In the genomic region with DNA sequence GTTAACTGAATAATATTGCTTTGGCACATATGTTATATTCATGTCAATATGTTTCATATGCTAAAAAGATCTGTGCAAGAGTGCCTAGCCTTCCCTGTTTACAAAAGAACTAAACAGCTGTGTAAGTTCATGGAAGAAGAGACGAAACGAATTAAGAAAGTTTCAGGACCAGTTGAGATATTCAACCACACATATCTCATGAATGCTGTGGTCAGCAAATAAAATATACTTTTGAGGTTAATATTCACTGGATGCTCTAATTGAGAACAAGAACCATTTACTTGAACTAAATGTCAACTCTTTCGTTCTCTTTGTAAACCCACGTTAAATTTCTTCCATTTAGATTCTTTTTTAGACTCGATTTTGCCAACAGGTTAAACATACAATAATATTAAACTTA, we compare ENCODE assay signal across 27 cellular contexts.
"Had no signal": no experiment of that assay in that cellular context is flagged by ENCODE, and none has a peak within 500 bp of the region (broad histone marks: within the 10 kb centered on the region; RNA-seq: fewer than 3 reads in every experiment).

No MANE protein-coding gene starts in this region.

- H3K27ac ChIP-seq: left lung, lower lobe of right lung, pancreas, prostate gland, sigmoid colon, spleen, suprapubic skin, thoracic aorta, tibial artery, upper lobe of right lung had no signal

- H3K27me3 ChIP-seq: left lung, pancreas, sigmoid colon, spleen, suprapubic skin, tibial artery, upper lobe of right lung had no signal

- H3K9me3 ChIP-seq: left lung, lower lobe of right lung, pancreas, prostate gland, sigmoid colon, spleen, suprapubic skin, thoracic aorta, tibial artery, upper lobe of right lung had no signal

- DNase-seq: hypothalamus; immature natural killer cell; kidney; left colon; left lung; lower lobe of right lung; mesendoderm; naive thymus-derived CD4-positive, alpha-beta T cell; pancreas; posterior cingulate gyrus; retina; right cardiac atrium; sigmoid colon; small intestine; spleen; stimulated activated CD4-positive, alpha-beta T cell treated with anti-CD3 and anti-CD28 coated beads, Interleukin-4, amount 100 ng/mL, for 24 hours; stimulated activated naive CD4-positive, alpha-beta T cell; tibial artery; trophoblast cell; upper lobe of right lung had no signal

- H3K4me1 ChIP-seq: left lung, lower lobe of right lung, pancreas, prostate gland, sigmoid colon, spleen, suprapubic skin, tibial artery, upper lobe of right lung had no signal

- ATAC-seq: left colon; left lung; lower lobe of right lung; naive thymus-derived CD4-positive, alpha-beta T cell; natural killer cell treated with Interleukin-12 subunit alpha and Interleukin-12 subunit beta and Interleukin-15 and Interleukin-18, amount 100 ng/mL, for 72 hours; pancreas; right cardiac atrium; stimulated activated effector memory CD8-positive, alpha-beta T cell treated with anti-CD3 and anti-CD28 coated beads, Interleukin-12 subunit alpha, Interleukin-12 subunit beta, amount 100 ng/mL, for 72 hours; upper lobe of right lung had no signal

- H3K4me3 ChIP-seq: left lung, lower lobe of right lung, pancreas, prostate gland, sigmoid colon, spleen, suprapubic skin, thoracic aorta, tibial artery, upper lobe of right lung had no signal

- FAIRE-seq: islet of Langerhans, pancreas, small intestine, urothelium cell line had no signal

- H3K36me3 ChIP-seq: left lung, lower lobe of right lung, pancreas, prostate gland, sigmoid colon, spleen, suprapubic skin, thoracic aorta, tibial artery, upper lobe of right lung had no signal
